1 cellular context compared by ENCODE assay signal in the genomic region with DNA sequence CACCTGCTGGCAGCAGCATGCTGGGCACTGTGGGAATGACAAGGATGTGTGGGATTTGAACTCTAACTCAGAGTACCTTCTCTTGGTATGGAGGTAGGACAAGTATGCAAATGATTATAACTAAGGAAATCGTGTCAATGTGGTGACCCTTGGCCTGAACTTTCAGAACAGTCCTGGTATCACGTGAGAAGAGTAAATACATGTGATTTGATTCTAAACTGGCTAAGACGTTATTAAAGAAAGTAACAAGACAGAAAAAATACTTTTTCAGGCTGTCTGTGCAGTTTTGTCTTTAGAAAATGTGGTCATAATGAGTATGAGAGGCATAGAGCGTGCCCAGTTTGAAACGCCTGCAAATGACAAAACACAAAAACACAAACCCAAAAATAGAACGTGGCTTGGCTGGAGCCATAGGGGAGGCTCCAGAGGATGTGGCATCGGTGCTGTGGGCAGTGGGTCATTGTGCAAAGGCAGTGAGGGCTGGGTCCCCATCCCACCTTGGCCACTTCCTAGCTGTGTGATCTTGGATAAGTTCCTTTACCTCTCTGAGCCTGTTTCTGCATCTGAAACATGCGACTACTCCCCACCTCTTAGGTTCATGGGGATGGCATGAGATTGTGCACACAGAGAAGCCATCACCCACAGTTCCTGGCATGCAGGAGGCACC.
TF ChIP-seq lines count a peak whose summit lies in the region.

No MANE protein-coding gene starts in this region.

TF ChIP-seq in GM12878, 131 proteins besides CTCF, POLR2A, EP300 and RAD21:
- TF ChIP-seq ZNF217 (IDR thresholded peaks at IDR 0.05) (peak; percentile 50; the same call in 1 of the 2 replicates), KLF5 (IDR thresholded peaks at IDR 0.05; ENCODE audit: partially characterized antibody) (no peak), MTA2 (IDR thresholded peaks at IDR 0.05; ENCODE audit: low read depth) (0 out of 2 replicates have a peak, but pooled peaks have one; percentile 12), SMARCA5 (IDR thresholded peaks at IDR 0.05) (peak; percentile 72; the same call in 1 of the 2 replicates), RAD51 (IDR thresholded peaks at IDR 0.05) (peak; percentile 73), NR2F1 (conservative IDR thresholded peaks at IDR 0.05) (peak; percentile 65), MEF2A (IDR thresholded peaks at IDR 0.05; ENCODE audit: insufficient read depth, low read depth, low read length) (peak; percentile 32; the same call in 1 of the 2 replicates), BHLHE40 (IDR thresholded peaks at IDR 0.05; ENCODE audit: borderline replicate concordance in 1 of 2, low read depth in 2 of 2, low read length in 1 of 2) (peak; percentile 85 to 91), MEF2B (IDR thresholded peaks at IDR 0.05; ENCODE audit: partially characterized antibody, poor library complexity, severe bottlenecking) (peak; percentile 67)
- TF ChIP-seq, protein P1, sequence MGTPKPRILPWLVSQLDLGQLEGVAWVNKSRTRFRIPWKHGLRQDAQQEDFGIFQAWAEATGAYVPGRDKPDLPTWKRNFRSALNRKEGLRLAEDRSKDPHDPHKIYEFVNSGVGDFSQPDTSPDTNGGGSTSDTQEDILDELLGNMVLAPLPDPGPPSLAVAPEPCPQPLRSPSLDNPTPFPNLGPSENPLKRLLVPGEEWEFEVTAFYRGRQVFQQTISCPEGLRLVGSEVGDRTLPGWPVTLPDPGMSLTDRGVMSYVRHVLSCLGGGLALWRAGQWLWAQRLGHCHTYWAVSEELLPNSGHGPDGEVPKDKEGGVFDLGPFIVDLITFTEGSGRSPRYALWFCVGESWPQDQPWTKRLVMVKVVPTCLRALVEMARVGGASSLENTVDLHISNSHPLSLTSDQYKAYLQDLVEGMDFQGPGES (IDR thresholded peaks at IDR 0.05), result no peak
- TF ChIP-seq, protein P2, sequence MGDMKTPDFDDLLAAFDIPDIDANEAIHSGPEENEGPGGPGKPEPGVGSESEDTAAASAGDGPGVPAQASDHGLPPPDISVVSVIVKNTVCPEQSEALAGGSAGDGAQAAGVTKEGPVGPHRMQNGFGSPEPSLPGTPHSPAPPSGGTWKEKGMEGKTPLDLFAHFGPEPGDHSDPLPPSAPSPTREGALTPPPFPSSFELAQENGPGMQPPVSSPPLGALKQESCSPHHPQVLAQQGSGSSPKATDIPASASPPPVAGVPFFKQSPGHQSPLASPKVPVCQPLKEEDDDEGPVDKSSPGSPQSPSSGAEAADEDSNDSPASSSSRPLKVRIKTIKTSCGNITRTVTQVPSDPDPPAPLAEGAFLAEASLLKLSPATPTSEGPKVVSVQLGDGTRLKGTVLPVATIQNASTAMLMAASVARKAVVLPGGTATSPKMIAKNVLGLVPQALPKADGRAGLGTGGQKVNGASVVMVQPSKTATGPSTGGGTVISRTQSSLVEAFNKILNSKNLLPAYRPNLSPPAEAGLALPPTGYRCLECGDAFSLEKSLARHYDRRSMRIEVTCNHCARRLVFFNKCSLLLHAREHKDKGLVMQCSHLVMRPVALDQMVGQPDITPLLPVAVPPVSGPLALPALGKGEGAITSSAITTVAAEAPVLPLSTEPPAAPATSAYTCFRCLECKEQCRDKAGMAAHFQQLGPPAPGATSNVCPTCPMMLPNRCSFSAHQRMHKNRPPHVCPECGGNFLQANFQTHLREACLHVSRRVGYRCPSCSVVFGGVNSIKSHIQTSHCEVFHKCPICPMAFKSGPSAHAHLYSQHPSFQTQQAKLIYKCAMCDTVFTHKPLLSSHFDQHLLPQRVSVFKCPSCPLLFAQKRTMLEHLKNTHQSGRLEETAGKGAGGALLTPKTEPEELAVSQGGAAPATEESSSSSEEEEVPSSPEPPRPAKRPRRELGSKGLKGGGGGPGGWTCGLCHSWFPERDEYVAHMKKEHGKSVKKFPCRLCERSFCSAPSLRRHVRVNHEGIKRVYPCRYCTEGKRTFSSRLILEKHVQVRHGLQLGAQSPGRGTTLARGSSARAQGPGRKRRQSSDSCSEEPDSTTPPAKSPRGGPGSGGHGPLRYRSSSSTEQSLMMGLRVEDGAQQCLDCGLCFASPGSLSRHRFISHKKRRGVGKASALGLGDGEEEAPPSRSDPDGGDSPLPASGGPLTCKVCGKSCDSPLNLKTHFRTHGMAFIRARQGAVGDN (IDR thresholded peaks at IDR 0.05), result peak; percentile 59; the same call in 1 of the 2 replicates
- TF ChIP-seq, protein P3, sequence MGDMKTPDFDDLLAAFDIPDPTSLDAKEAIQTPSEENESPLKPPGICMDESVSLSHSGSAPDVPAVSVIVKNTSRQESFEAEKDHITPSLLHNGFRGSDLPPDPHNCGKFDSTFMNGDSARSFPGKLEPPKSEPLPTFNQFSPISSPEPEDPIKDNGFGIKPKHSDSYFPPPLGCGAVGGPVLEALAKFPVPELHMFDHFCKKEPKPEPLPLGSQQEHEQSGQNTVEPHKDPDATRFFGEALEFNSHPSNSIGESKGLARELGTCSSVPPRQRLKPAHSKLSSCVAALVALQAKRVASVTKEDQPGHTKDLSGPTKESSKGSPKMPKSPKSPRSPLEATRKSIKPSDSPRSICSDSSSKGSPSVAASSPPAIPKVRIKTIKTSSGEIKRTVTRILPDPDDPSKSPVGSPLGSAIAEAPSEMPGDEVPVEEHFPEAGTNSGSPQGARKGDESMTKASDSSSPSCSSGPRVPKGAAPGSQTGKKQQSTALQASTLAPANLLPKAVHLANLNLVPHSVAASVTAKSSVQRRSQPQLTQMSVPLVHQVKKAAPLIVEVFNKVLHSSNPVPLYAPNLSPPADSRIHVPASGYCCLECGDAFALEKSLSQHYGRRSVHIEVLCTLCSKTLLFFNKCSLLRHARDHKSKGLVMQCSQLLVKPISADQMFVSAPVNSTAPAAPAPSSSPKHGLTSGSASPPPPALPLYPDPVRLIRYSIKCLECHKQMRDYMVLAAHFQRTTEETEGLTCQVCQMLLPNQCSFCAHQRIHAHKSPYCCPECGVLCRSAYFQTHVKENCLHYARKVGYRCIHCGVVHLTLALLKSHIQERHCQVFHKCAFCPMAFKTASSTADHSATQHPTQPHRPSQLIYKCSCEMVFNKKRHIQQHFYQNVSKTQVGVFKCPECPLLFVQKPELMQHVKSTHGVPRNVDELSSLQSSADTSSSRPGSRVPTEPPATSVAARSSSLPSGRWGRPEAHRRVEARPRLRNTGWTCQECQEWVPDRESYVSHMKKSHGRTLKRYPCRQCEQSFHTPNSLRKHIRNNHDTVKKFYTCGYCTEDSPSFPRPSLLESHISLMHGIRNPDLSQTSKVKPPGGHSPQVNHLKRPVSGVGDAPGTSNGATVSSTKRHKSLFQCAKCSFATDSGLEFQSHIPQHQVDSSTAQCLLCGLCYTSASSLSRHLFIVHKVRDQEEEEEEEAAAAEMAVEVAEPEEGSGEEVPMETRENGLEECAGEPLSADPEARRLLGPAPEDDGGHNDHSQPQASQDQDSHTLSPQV (IDR thresholded peaks at IDR 0.05), result no peak
